In the genomic region with DNA sequence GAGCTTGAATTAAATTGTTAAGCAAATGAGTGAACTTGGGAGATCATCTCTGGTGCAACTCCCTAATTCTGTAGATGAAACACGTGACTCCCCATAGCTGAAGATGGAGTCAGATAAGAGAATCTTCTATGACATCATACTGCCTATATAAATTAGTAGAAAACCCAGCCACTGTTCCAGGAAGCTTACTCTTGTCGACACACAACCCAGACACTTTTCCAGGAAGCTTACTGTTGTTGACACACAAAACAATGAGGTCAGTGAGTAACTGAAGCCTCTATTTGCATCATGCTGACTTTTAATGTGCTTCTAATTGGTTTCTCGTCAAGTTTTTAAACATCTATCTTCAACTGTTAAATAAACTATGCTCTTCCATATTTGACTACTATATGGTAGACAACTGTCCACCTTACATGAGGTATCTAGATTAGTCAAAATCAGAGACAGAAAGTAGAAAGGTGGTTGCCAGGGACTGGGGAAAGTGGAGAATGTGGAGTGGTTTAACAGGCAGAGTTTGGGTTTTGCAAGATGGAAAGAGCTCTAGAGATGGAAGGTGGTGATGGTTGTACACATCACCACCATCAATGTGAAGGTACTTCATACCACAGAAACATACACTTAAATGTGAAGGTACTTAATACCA, we compare ENCODE assay signal across 1 cellular context.
TF ChIP-seq lines count a peak whose summit lies in the region.

No MANE protein-coding gene starts in this region.

TF ChIP-seq in GM23338, 12 proteins besides CTCF, POLR2A, EP300 and RAD21 (continued from another document):
- TF ChIP-seq ZNF462 (CRISPR knock-in tag; IDR thresholded peaks at IDR 0.05) (no peak), EZH2 (IDR thresholded peaks at IDR 0.05; ENCODE audit: low read depth, unreplicated experiment) (no peak), ZNF114 (CRISPR knock-in tag; IDR thresholded peaks at IDR 0.05) (no peak), ZNF331 (CRISPR knock-in tag; IDR thresholded peaks at IDR 0.05; ENCODE audit: low read depth) (no peak), STAT1 (IDR thresholded peaks at IDR 0.05; ENCODE audit: unreplicated experiment) (no peak), POLR2AphosphoS5 (IDR thresholded peaks at IDR 0.05; ENCODE audit: low read depth) (no peak)
TF ChIP-seq in GM23338: peak in this region for 0.
